12 cellular contexts compared by ENCODE assay signal in the genomic region with DNA sequence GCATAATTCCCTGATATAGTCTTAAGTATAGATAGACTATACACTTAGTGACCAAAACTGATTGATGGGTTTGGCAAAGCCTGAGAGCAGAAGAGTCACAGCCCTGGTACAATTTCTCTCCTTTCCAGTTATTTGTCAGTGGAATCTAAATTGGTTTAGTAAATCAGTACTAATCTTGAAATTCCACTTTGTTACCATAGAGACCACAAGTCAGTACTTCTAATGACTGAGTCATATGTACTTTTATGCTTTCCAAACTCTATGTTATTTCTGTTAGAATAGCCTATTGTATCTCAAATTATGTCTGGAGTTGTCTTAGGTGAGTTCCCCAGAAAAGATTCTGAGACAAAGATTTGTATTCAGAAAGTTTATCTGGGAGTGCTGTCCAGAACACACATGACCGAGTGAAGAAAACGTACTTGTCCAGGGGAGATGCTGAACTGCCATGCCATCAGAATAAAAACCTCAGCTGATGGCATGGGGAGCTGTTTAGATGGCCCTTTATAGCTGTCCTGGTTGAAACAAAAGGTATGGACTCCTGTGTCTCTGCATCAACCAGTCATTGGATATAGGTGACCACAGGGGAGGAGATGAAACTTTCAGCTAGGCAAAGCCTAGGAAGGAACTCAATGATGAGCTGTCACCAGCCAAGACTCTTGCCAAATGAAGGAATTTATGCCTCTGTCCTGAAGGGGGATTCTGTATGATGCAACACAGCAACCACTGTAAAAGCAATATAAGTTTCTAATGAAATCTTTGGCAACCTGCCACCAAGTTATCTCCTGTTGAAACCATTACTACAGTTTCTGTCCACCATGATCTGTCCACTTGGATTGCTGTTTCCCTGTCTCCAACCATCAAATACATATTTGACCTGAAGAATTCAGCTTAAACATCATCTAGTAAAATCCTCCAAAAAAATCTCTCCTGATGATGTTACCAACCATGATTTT. TPM values are rescaled to one million over a fixed set of nuclear protein-coding genes. Genes with fewer than 3 reads are reported as not detected.
DNase-seq lines count a peak whose midpoint lies in the region; ATAC-seq, FAIRE-seq and TF ChIP-seq lines count a peak whose summit lies in the region.
"Had no signal": no experiment of that assay in that cellular context is flagged by ENCODE, and none has a peak within 500 bp of the region (broad histone marks: within the 10 kb centered on the region; RNA-seq: fewer than 3 reads in every experiment).

No MANE protein-coding gene starts in this region.

- CTCF ChIA-PET in MCF 10A (lab: Yijun Ruan, JAX), result interaction anchor here (0.6 to 1.4 kb wide), 6 partner anchors 18 to 678 kb away, joined by 3 to 5 read pairs (median 3); partner anchors contain the start of gene SMC2

- no peaks in the 10 kb centered on the region for H3K36me3 Mint-ChIP-seq in MCF 10A (ENCODE audit: insufficient read depth, unreplicated experiment)

- FAIRE-seq in urothelium cell line (lab: Jason Lieb, UNC) (no peak), small intestine (lab: Jason Lieb, UNC) (no peak)

- H3K27me3 Mint-ChIP-seq in MCF 10A (ENCODE audit: insufficient read depth, unreplicated experiment), result no peaks in the 10 kb centered on the region

- POLR2A ChIA-PET in MCF 10A (lab: Yijun Ruan, JAX), result interaction anchor here (0.6 to 4.3 kb wide), 5 partner anchors 10 to 1323 kb away, joined by 3 to 45 read pairs (median 4); partner anchors contain the start of gene SMC2

- peaks cover 0 to 9% of the 10 kb centered on the region in 2 donors for H3K9me3 ChIP-seq in breast epithelium
- H3K9me3 ChIP-seq in gastroesophageal sphincter, result no peaks in the 10 kb centered on the region
- H3K9me3 ChIP-seq in right lobe of liver, result no peaks in the 10 kb centered on the region
- no peaks in the 10 kb centered on the region for H3K9me3 ChIP-seq in small intestine (ENCODE audit: control insufficient read depth, low read depth)
- H3K9me3 ChIP-seq: BE2C had no signal

- peaks cover 35% of the 10 kb centered on the region for H3K4me1 Mint-ChIP-seq in MCF 10A (ENCODE audit: insufficient read depth, unreplicated experiment)

- TF ChIP-seq CTCF in MCF 10A (IDR thresholded peaks at IDR 0.05; ENCODE audit: unreplicated experiment), result no peak
- no peak for TF ChIP-seq CTCF in breast epithelium (IDR thresholded peaks at IDR 0.05)
- TF ChIP-seq CTCF in gastroesophageal sphincter (IDR thresholded peaks at IDR 0.05), result no peak
- TF ChIP-seq CTCF in right lobe of liver (IDR thresholded peaks at IDR 0.05), result no peak

- no peak for ATAC-seq in gastroesophageal sphincter
- ATAC-seq in right lobe of liver, result no peak

- TF ChIP-seq POLR2A in breast epithelium (IDR thresholded peaks at IDR 0.05), result no peak
- TF ChIP-seq POLR2A in gastroesophageal sphincter (IDR thresholded peaks at IDR 0.05), result no peak
- no peak for TF ChIP-seq POLR2A in right lobe of liver (IDR thresholded peaks at IDR 0.05)

- H3K4me3 ChIP-seq in breast epithelium (no peak overlapping the region), gastroesophageal sphincter (no peak overlapping the region), right lobe of liver (no peak overlapping the region), small intestine (ENCODE audit: low read depth in 1 of 2, low read length in 2 of 2) (no peak overlapping the region)

- 18 to 83% methylated on average over 1 to 2 of the region's 2 CpGs for whole genome bisulfite sequencing in gastroesophageal sphincter (ENCODE audit: low coverage in 1 of 2), 2 donors
- 93% methylated on average over 2 of the region's 2 CpGs for WGBS in right lobe of liver (ENCODE audit: insufficient coverage, low coverage, low lambda C conversion rate, missing lambda C conversion rate)
- 43 to 60% (median 50%) methylated on average over 2 of the region's 2 CpGs for WGBS in small intestine, 3 donors

- H3K4me3 Mint-ChIP-seq in MCF 10A (ENCODE audit: unreplicated experiment), result peak overlapping the region; percentile 43
- H3K4me3 Mint-ChIP-seq: T-helper 2 cell treated with Interferon-gamma antibody and Interleukin-4, amounts not matched to agents 5 μg/mL and 100 μg/mL, for 36 hours had no signal

- no peaks in the 10 kb centered on the region for H3K27me3 ChIP-seq in breast epithelium
- H3K27me3 ChIP-seq in gastroesophageal sphincter, result no peaks in the 10 kb centered on the region
- H3K27me3 ChIP-seq in right lobe of liver, result no peaks in the 10 kb centered on the region
- no peaks in the 10 kb centered on the region for H3K27me3 ChIP-seq in small intestine (ENCODE audit: control insufficient read depth in 2 of 2, insufficient read depth in 2 of 2, low read length in 2 of 2)
- H3K27me3 ChIP-seq: BE2C had no signal

- H3K27ac ChIP-seq in breast epithelium (no peak overlapping the region), gastroesophageal sphincter (peak overlapping the region; percentile 65 to 70 (median 68)), right lobe of liver (no peak overlapping the region), small intestine (ENCODE audit: low read depth in 1 of 2, low read length in 1 of 2) (no peak overlapping the region)
- H3K27ac ChIP-seq: parathyroid adenoma had no signal

- H3K9me3 Mint-ChIP-seq in MCF 10A (ENCODE audit: unreplicated experiment), result no peaks in the 10 kb centered on the region

- H3K4me1 ChIP-seq in breast epithelium (no peaks in the 10 kb centered on the region), gastroesophageal sphincter (peaks cover 13 to 38% (median 19%) of the 10 kb centered on the region in 3 donors), right lobe of liver (peaks cover 0 to 17% (median 0%) of the 10 kb centered on the region in 4 donors), small intestine (ENCODE audit: control insufficient read depth in 2 of 2, insufficient read depth in 1 of 2, low read depth in 1 of 2, low read length in 1 of 2) (no peaks in the 10 kb centered on the region)
- H3K4me1 ChIP-seq: BE2C, parathyroid adenoma had no signal

- peak overlapping the region; percentile 92 for H3K27ac Mint-ChIP-seq in MCF 10A (ENCODE audit: low read depth, unreplicated experiment)
- H3K27ac Mint-ChIP-seq: T-helper 2 cell treated with Interferon-gamma antibody and Interleukin-4, amounts not matched to agents 5 μg/mL and 100 μg/mL, for 36 hours had no signal

- no peak for TF ChIP-seq EP300 in gastroesophageal sphincter (IDR thresholded peaks at IDR 0.05)

- DNase-seq in MCF 10A (ENCODE audit: unreplicated experiment), result peak; percentile 75
- DNase-seq in breast epithelium (ENCODE audit: low spot score in 2 of 2), result no peak
- DNase-seq in amniotic epithelial cell (ENCODE audit: low read depth), result peak; percentile 95
- DNase-seq in urothelium cell line (ENCODE audit: low spot score), result peak; percentile 11
- no peak for DNase-seq in right lobe of liver
- DNase-seq in germinal center (ENCODE audit: low spot score), result no peak
- no peak for DNase-seq in small intestine
- DNase-seq: BE2C, NCI-H1436 had no signal

- intact Hi-C loops in MCF 10A (cut with micrococcal nuclease), result no loop called here
- intact Hi-C loops in breast epithelium (cut with DNase I; ENCODE audit: low total_unique reads), result no loop called here
- intact Hi-C loops in right lobe of liver (cut with DNase I), result no loop called here

- no peaks in the 10 kb centered on the region for H3K36me3 ChIP-seq in breast epithelium
- H3K36me3 ChIP-seq in gastroesophageal sphincter, result no peaks in the 10 kb centered on the region
- no peaks in the 10 kb centered on the region for H3K36me3 ChIP-seq in right lobe of liver
- no peaks in the 10 kb centered on the region for H3K36me3 ChIP-seq in small intestine (ENCODE audit: control insufficient read depth in 2 of 2, insufficient read depth in 2 of 2, low read length in 2 of 2)
- H3K36me3 ChIP-seq: BE2C had no signal

- no TSS peak for BruUV-seq in MCF 10A (replicated peaks; lab: Mats Ljungman, UMichigan)

RNA-seq across cellular contexts. Expression of gene SMC2, which starts 18.0 kb away (rescaled TPM):
- total RNA-seq in MCF 10A (2022), result 13.7 and 23.1 TPM in 2 replicates
- 10 to 100 TPM in 1 of 3 donors, 1 to 10 TPM in 2; 6.6 to 12.3 (median 9.8) TPM for total RNA-seq in breast epithelium
- 10 to 100 TPM in 3 of 4 donors, 1 to 10 TPM in 1; 6.7 to 14.1 (median 12.7) TPM for total RNA-seq in gastroesophageal sphincter
- 1 to 10 TPM; 2.5 to 5.8 (median 3.6) TPM for total RNA-seq in right lobe of liver
- polyA plus RNA-seq in small intestine, result 1 to 10 TPM; 1.6 to 9.8 (median 2.2) TPM

Comparison
In these comparisons a context has a peak if more than half of its experiments do, and no peak if none do; other contexts are left out.
1. DNase-seq: peak in MCF 10A (single experiment), amniotic epithelial cell (single experiment) and urothelium cell line (single experiment); none in breast epithelium (0 of 2), right lobe of liver (0 of 3), germinal center (single experiment) and small intestine (single experiment).
2. H3K27ac ChIP-seq: peak in gastroesophageal sphincter (4 of 4); none in breast epithelium (0 of 2), right lobe of liver (0 of 3) and small intestine (0 of 2).